In the genomic region with DNA sequence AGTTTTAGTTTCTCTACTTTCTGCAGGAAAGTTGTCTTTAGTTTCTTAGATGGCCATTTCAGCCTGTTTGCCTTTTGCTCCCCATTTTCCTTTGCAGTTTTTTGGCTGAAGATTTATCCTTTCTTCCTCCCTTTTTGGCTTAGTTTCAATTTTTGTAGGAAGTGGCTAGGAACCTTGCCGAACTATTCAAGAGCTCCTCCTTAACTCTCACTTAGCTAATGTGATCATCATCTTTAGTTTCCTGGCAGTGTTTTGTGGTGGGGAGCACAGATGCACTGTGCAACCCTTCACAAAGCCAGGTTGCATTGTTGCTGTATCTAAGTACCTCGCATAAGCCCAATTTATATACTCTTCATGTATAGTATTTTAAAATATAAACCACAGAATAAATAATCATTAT, we compare ENCODE assay signal across 17 cellular contexts. TPM values are rescaled to one million over a fixed set of nuclear protein-coding genes. Genes with fewer than 3 reads are reported as not detected.
"Had no signal": no experiment of that assay in that cellular context is flagged by ENCODE, and none has a peak within 500 bp of the region (broad histone marks: within the 10 kb centered on the region; RNA-seq: fewer than 3 reads in every experiment).

No MANE protein-coding gene starts in this region.

- H3K4me3 ChIP-seq: esophagus muscularis mucosa, left ventricle myocardium inferior, lower lobe of right lung, right atrium auricular region, stomach, thoracic aorta, transverse colon had no signal

- DNase-seq: effector memory CD8-positive, alpha-beta T cell; foreskin keratinocyte; immature natural killer cell; left ventricle myocardium inferior; lower lobe of right lung; natural killer cell; posterior cingulate gyrus; small intestine; stimulated activated CD4-positive, alpha-beta T cell treated with anti-CD3 and anti-CD28 coated beads, Interleukin-12 subunit alpha, Interleukin-12 subunit beta, amount 100 ng/mL, for 4 hours; stimulated activated naive CD4-positive, alpha-beta T cell; stomach; substantia nigra; transverse colon had no signal

- ATAC-seq: effector memory CD8-positive, alpha-beta T cell; foreskin keratinocyte; lower lobe of right lung; natural killer cell had no signal

RNA-seq across cellular contexts. Expression of a gene that starts 28.8 kb away (rescaled TPM):
- polyA plus RNA-seq: immature natural killer cell, keratinocyte had no signal
